ENCODE assay signal across 3 cellular contexts in genomic region chr11:78932757-78933156, GRCh38.
"Had no signal": no experiment of that assay in that cellular context is flagged by ENCODE, and none has a peak within 500 bp of the region (broad histone marks: within the 10 kb centered on the region; RNA-seq: fewer than 3 reads in every experiment).

No MANE protein-coding gene starts in this region.

- DNase-seq: GDM1, GF-D8 had no signal

- ATAC-seq: GM12878 had no signal

- H3K4me3 ChIP-seq: GM12878 had no signal
